In genomic region chr3:196339493-196340254, GRCh38 we compare ENCODE assay signal across 1 cellular context.
TF ChIP-seq lines count a peak whose summit lies in the region.

No MANE protein-coding gene starts in this region.

TF ChIP-seq in K562, 482 proteins besides CTCF, POLR2A, EP300 and RAD21 (continues in another document):
- TF ChIP-seq LEF1 (IDR thresholded peaks at IDR 0.05), result no peak; the same call in 1 of the 2 replicates
- TF ChIP-seq FOXP4 (CRISPR knock-in tag; IDR thresholded peaks at IDR 0.05; ENCODE audit: borderline replicate concordance), result no peak
- no peak for TF ChIP-seq ZNF407 (IDR thresholded peaks at IDR 0.05; ENCODE audit: low read depth)
- TF ChIP-seq ZNF668 (CRISPR knock-in tag; IDR thresholded peaks at IDR 0.05), result 0 out of 2 replicates have a peak, but pooled peaks have one; percentile 49
- TF ChIP-seq MEIS2 (IDR thresholded peaks at IDR 0.05; ENCODE audit: partially characterized antibody), result no peak
- peak; percentile 50; the same call in 1 of the 2 replicates for TF ChIP-seq ZNF766 (CRISPR knock-in tag; conservative IDR thresholded peaks at IDR 0.05)
- TF ChIP-seq KLF10 (CRISPR knock-in tag; IDR thresholded peaks at IDR 0.05), result no peak
- no peak for TF ChIP-seq ZNF75A (CRISPR knock-in tag; IDR thresholded peaks at IDR 0.05)
- 0 out of 2 replicates have a peak, but pooled peaks have one; percentile 40 for TF ChIP-seq ZHX1 (conservative IDR thresholded peaks at IDR 0.05; ENCODE audit: low read length)
- no peak for TF ChIP-seq HMG20A (CRISPR knock-in tag; conservative IDR thresholded peaks at IDR 0.05)
- TF ChIP-seq HBP1 (CRISPR knock-in tag; IDR thresholded peaks at IDR 0.05), result no peak
- TF ChIP-seq GATAD2A (IDR thresholded peaks at IDR 0.05), result no peak
- TF ChIP-seq ZNF699 (CRISPR knock-in tag; IDR thresholded peaks at IDR 0.05; ENCODE audit: insufficient replicate concordance), result no peak
- peak; percentile 47; the same call in 1 of the 2 replicates for TF ChIP-seq POLR2AphosphoS5 (IDR thresholded peaks at IDR 0.05; ENCODE audit: control insufficient read depth, insufficient read depth, low read depth, low read length)
- TF ChIP-seq ZNF655 (CRISPR knock-in tag; IDR thresholded peaks at IDR 0.05), result no peak
- no peak for TF ChIP-seq RBM22 (IDR thresholded peaks at IDR 0.05; ENCODE audit: low read depth, low read length, poor library complexity, severe bottlenecking)
- no peak for TF ChIP-seq CBX2 (IDR thresholded peaks at IDR 0.05; ENCODE audit: insufficient read depth, low read length, poor library complexity, severe bottlenecking)
- TF ChIP-seq RAD51 (IDR thresholded peaks at IDR 0.05; ENCODE audit: borderline replicate concordance, low read depth), result no peak
- TF ChIP-seq CSDE1 (IDR thresholded peaks at IDR 0.05), result no peak
- TF ChIP-seq MED1 (CRISPR knock-in tag; IDR thresholded peaks at IDR 0.05; ENCODE audit: borderline replicate concordance), result no peak
- TF ChIP-seq ATF6 (CRISPR knock-in tag; IDR thresholded peaks at IDR 0.05), result no peak
- TF ChIP-seq SETDB1 (IDR thresholded peaks at IDR 0.05; ENCODE audit: low read length), result no peak
- peak; percentile 53; the same call in 1 of the 2 replicates for TF ChIP-seq ZBTB40 (IDR thresholded peaks at IDR 0.05)
- no peak for TF ChIP-seq ZBTB40 (CRISPR knock-in tag; IDR thresholded peaks at IDR 0.05)
- TF ChIP-seq PYGO2 (tag; IDR thresholded peaks at IDR 0.05), result no peak
- no peak for TF ChIP-seq CC2D1A (IDR thresholded peaks at IDR 0.05)
